Comparison of ENCODE assay signal across 20 cellular contexts in the genomic region with DNA sequence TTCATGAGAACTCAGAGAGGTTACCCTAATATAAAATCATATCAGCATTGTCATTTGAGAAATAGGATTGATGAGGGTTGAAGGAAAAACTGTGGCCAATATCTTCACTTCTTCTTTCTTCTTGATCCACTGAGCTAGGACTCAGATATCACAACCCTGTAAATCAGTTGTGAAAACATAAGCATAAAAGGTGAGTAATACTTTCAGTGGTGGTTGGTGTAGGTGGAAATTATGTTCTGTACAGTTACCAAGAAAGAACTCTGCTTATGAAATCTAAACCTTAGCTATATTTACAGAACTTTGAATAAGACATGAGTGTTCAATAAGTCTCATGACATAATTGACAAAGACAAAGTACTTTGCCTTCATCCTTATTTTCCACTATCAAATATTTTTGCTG.
DNase-seq lines count a peak whose midpoint lies in the region; ATAC-seq lines count a peak whose summit lies in the region.
"Had no signal": no experiment of that assay in that cellular context is flagged by ENCODE, and none has a peak within 500 bp of the region (broad histone marks: within the 10 kb centered on the region; RNA-seq: fewer than 3 reads in every experiment).

No MANE protein-coding gene starts in this region.

- in situ Hi-C loops in HAP-1 (cut with MboI; ENCODE audit: low sequenced_read_pairs): no loop called here

- no peaks in the 10 kb centered on the region for H3K9me3 ChIP-seq in HAP-1
- H3K9me3 ChIP-seq: neutrophil, stomach had no signal

- peaks cover 27% of the 10 kb centered on the region for H3K27me3 ChIP-seq in HAP-1 (ENCODE audit: low read depth)

- H3K36me3 ChIP-seq in HAP-1 (replicated peaks): no peaks in the 10 kb centered on the region
- H3K36me3 ChIP-seq: neutrophil, stomach had no signal

- ATAC-seq in GM18498 (IDR thresholded peaks at IDR 0.05; ENCODE audit: unreplicated experiment) (peak; percentile 72), GM18909 (IDR thresholded peaks at IDR 0.05; ENCODE audit: poor library complexity, unreplicated experiment) (peak; percentile 76), HG02623 (IDR thresholded peaks at IDR 0.05; ENCODE audit: unreplicated experiment) (peak; percentile 57), HG03432 (IDR thresholded peaks at IDR 0.05; ENCODE audit: unreplicated experiment) (peak; percentile 86)
- ATAC-seq: left ventricle myocardium superior, right cardiac atrium had no signal

- no peak overlapping the region for H3K4me3 ChIP-seq in HAP-1
- H3K4me3 ChIP-seq: stomach had no signal

- H3K4me1 ChIP-seq in HAP-1: 0 out of 2 replicates have a peak, but pooled peaks cover 3% of the 10 kb centered on the region

- no peak for DNase-seq in NCI-H1417 (lab: John Stamatoyannopoulos, UW)
- DNase-seq in effector CD8-positive, alpha-beta T cell (lab: John Stamatoyannopoulos, UW): no peak
- DNase-seq in putamen (ENCODE audit: low spot score): no peak
- DNase-seq in HAP-1 (ENCODE audit: low spot score in 2 of 2): no peak
- DNase-seq: activated B cell treated with CpG ODN at 0.5 μM for 24 hours; activated effector memory CD4-positive, alpha-beta T cell treated with anti-CD3 and anti-CD28 coated beads, Interleukin-2, amount 50 U/mL, for 16 hours; amygdala; CD4-positive, CD25-positive, alpha-beta regulatory T cell; effector CD4-positive, alpha-beta T cell; head of caudate nucleus; left ventricle myocardium superior; NCI-H2029; NCI-H510A; right cardiac atrium; stomach had no signal
